Comparison of ENCODE assay signal across 35 cellular contexts in genomic region chr13:94163535-94163934, GRCh38.
DNase-seq lines count a peak whose midpoint lies in the region; ATAC-seq, FAIRE-seq and TF ChIP-seq lines count a peak whose summit lies in the region.
"Had no signal": no experiment of that assay in that cellular context is flagged by ENCODE, and none has a peak within 500 bp of the region (broad histone marks: within the 10 kb centered on the region; RNA-seq: fewer than 3 reads in every experiment).

No MANE protein-coding gene starts in this region.

- TF ChIP-seq CTCF in right atrium auricular region (IDR thresholded peaks at IDR 0.05) (no peak), heart left ventricle (IDR thresholded peaks at IDR 0.05) (no peak), left ventricle myocardium inferior (IDR thresholded peaks at IDR 0.05; ENCODE audit: borderline replicate concordance) (no peak)

- FAIRE-seq in H54 (lab: Jason Lieb, UNC): peak; percentile 62
- FAIRE-seq: A204.1, A549, D721Med had no signal

- DNase-seq in Right ventricle myocardium inferior (ENCODE audit: missing footprints) (no peak), right atrium auricular region (ENCODE audit: low spot score) (no peak), Right ventricle myocardium superior (no peak), heart left ventricle (no peak), left ventricle myocardium superior (no peak), left ventricle myocardium inferior (no peak), H54 (ENCODE audit: insufficient read length, low spot score) (no peak)
- DNase-seq: 8988T; ACHN; AML-193; BE2C; C1 segment of cervical spinal cord; Caco-2; Calu3; CD4-positive, alpha-beta memory T cell; CD4-positive, alpha-beta T cell; CD4-positive, CD25-positive, alpha-beta regulatory T cell; CD8-positive, alpha-beta memory T cell; CD8-positive, alpha-beta T cell; COR-L47; DMS 273 treated with DMSO at 0.1 percent for 48 hours; DMS153; DMS53; DMS79; DMS79 treated with DMSO at 0.1 percent for 48 hours; DND-41; EL had no signal

- ATAC-seq in Right ventricle myocardium inferior (peak; percentile 68), Right ventricle myocardium superior (ENCODE audit: poor library complexity) (peak; percentile 64), heart left ventricle (no peak), left ventricle myocardium superior (peak; percentile 30), HG02623 (IDR thresholded peaks at IDR 0.05; ENCODE audit: unreplicated experiment) (no peak)
- ATAC-seq: A549; CD8-positive, alpha-beta T cell had no signal

- H3K36me3 ChIP-seq in right atrium auricular region: no peaks in the 10 kb centered on the region
- no peaks in the 10 kb centered on the region for H3K36me3 ChIP-seq in heart left ventricle
- H3K36me3 ChIP-seq in left ventricle myocardium inferior: no peaks in the 10 kb centered on the region
- H3K36me3 ChIP-seq: BE2C; BLaER1; BLaER1 treated with 17β-estradiol and CSF1 and Interleukin-3, amounts not matched to agents 10 nM and 100 nM had no signal

- TF ChIP-seq POLR2A in heart left ventricle (IDR thresholded peaks at IDR 0.05) (no peak), H54 (IDR thresholded peaks at IDR 0.05; ENCODE audit: low read depth, low read length) (no peak)

- H3K27me3 ChIP-seq in right atrium auricular region (no peaks in the 10 kb centered on the region), heart left ventricle (no peaks in the 10 kb centered on the region), left ventricle myocardium inferior (ENCODE audit: low read depth) (no peaks in the 10 kb centered on the region)
- H3K27me3 ChIP-seq: BE2C; BLaER1; BLaER1 treated with 17β-estradiol and CSF1 and Interleukin-3, amounts not matched to agents 10 nM and 100 nM had no signal

- H3K27ac ChIP-seq in right atrium auricular region: no peak overlapping the region
- H3K27ac ChIP-seq in heart left ventricle: no peak overlapping the region
- H3K27ac ChIP-seq in left ventricle myocardium inferior (replicated peaks): no peak overlapping the region
- H3K27ac ChIP-seq: 22Rv1; A549; BLaER1; BLaER1 treated with 17β-estradiol and CSF1 and Interleukin-3, amounts not matched to agents 10 nM and 100 nM; C4-2B had no signal

- H3K4me3 ChIP-seq in right atrium auricular region (no peak overlapping the region), heart left ventricle (no peak overlapping the region), left ventricle myocardium inferior (no peak overlapping the region)
- H3K4me3 ChIP-seq: A549; BLaER1; BLaER1 treated with 17β-estradiol and CSF1 and Interleukin-3, amounts not matched to agents 10 nM and 100 nM had no signal

- WGBS in heart left ventricle, 4 donors: 74 to 90% (median 86%) methylated on average over 1 of the region's 1 CpG

- intact Hi-C loops in Right ventricle myocardium inferior (cut with DNase I): no loop called here
- intact Hi-C loops in Right ventricle myocardium superior (cut with DNase I): no loop called here
- intact Hi-C loops in heart left ventricle (cut with DNase I): no loop called here
- intact Hi-C loops in left ventricle myocardium superior (cut with micrococcal nuclease): no loop called here
- intact Hi-C loops in left ventricle myocardium inferior (cut with micrococcal nuclease): no loop called here

- H3K4me1 ChIP-seq in right atrium auricular region: peaks cover 0 to 3% of the 10 kb centered on the region in 2 donors
- H3K4me1 ChIP-seq in heart left ventricle: no peaks in the 10 kb centered on the region
- peaks cover 2% of the 10 kb centered on the region for H3K4me1 ChIP-seq in left ventricle myocardium inferior
- H3K4me1 ChIP-seq: A549; BE2C; BLaER1; BLaER1 treated with 17β-estradiol and CSF1 and Interleukin-3, amounts not matched to agents 10 nM and 100 nM; Caco-2 had no signal

- no peaks in the 10 kb centered on the region for H3K9me3 ChIP-seq in right atrium auricular region
- H3K9me3 ChIP-seq in heart left ventricle: no peaks in the 10 kb centered on the region
- H3K9me3 ChIP-seq in left ventricle myocardium inferior (replicated peaks): no peaks in the 10 kb centered on the region
- H3K9me3 ChIP-seq: A549, BE2C, Caco-2 had no signal

Comparison
In these comparisons a context has a peak if more than half of its experiments do, and no peak if none do; other contexts are left out.
1. ATAC-seq: peak in Right ventricle myocardium inferior (single experiment), Right ventricle myocardium superior (single experiment) and left ventricle myocardium superior (single experiment); none in heart left ventricle (0 of 4) and HG02623 (single experiment).